ENCODE assay signal across 8 cellular contexts in genomic region chr22:44448271-44448780, GRCh38. TPM values are rescaled to one million over a fixed set of nuclear protein-coding genes. Genes with fewer than 3 reads are reported as not detected.
DNase-seq lines count a peak whose midpoint lies in the region; ATAC-seq and TF ChIP-seq lines count a peak whose summit lies in the region.

No MANE protein-coding gene starts in this region.

- no peak overlapping the region for H3K4me3 Mint-ChIP-seq in CD8-positive, alpha-beta T cell

- H3K27me3 ChIP-seq in ovary, result no peaks in the 10 kb centered on the region
- H3K27me3 ChIP-seq in CD8-positive, alpha-beta T cell (ENCODE audit: insufficient read depth, low read length), result no peaks in the 10 kb centered on the region

- POLR2A ChIA-PET in CD8-positive, alpha-beta T cell (lab: Charles Lee), result no interaction called here

- no peaks in the 10 kb centered on the region for H3K27me3 Mint-ChIP-seq in CD8-positive, alpha-beta T cell (ENCODE audit: low read depth)

- TF ChIP-seq CTCF in ovary (IDR thresholded peaks at IDR 0.05), result no peak
- TF ChIP-seq CTCF in CD8-positive, alpha-beta T cell (IDR thresholded peaks at IDR 0.05), result no peak

- no peak overlapping the region for H3K4me3 ChIP-seq in ovary
- H3K4me3 ChIP-seq in CD8-positive, alpha-beta T cell (ENCODE audit: low read depth, low read length), result no peak overlapping the region

- no peaks in the 10 kb centered on the region for H3K36me3 Mint-ChIP-seq in CD8-positive, alpha-beta T cell

- intact Hi-C loops in ovary (cut with DNase I), result no loop called here
- intact Hi-C loops in CD8-positive, alpha-beta T cell (cut with DNase I, micrococcal nuclease), result no loop called here

- H3K27ac ChIP-seq in ovary, result no peak overlapping the region
- H3K27ac ChIP-seq in CD8-positive, alpha-beta T cell (ENCODE audit: low read depth, low read length), result no peak overlapping the region

- H3K4me1 Mint-ChIP-seq in CD8-positive, alpha-beta T cell (ENCODE audit: low read depth), result no peaks in the 10 kb centered on the region

- 7 to 20% (median 8%) methylated on average over 14 of the region's 14 CpGs for WGBS in ovary, 3 donors

- ATAC-seq in HG02798 (IDR thresholded peaks at IDR 0.05; ENCODE audit: poor library complexity, unreplicated experiment), result no peak
- ATAC-seq in HG03520 (IDR thresholded peaks at IDR 0.05; ENCODE audit: unreplicated experiment), result no peak
- no peak for ATAC-seq in GM18502 (IDR thresholded peaks at IDR 0.05; ENCODE audit: poor library complexity, unreplicated experiment)
- no peak for ATAC-seq in CD8-positive, alpha-beta T cell

- no peak for TF ChIP-seq EP300 in ovary (IDR thresholded peaks at IDR 0.05)

- H3K9me3 ChIP-seq in ovary, result no peaks in the 10 kb centered on the region
- no peaks in the 10 kb centered on the region for H3K9me3 ChIP-seq in CD8-positive, alpha-beta T cell (ENCODE audit: low read length)

- peaks cover 4% of the 10 kb centered on the region for H3K9me3 Mint-ChIP-seq in CD8-positive, alpha-beta T cell

- no peak for TF ChIP-seq POLR2A in ovary (IDR thresholded peaks at IDR 0.05)

- peaks cover 2% of the 10 kb centered on the region for H3K4me1 ChIP-seq in ovary (ENCODE audit: insufficient read depth)
- no peaks in the 10 kb centered on the region for H3K4me1 ChIP-seq in CD8-positive, alpha-beta T cell (ENCODE audit: insufficient read depth, low read length)

- peak; percentile 54 for DNase-seq in COLO668 (lab: John Stamatoyannopoulos, UW; ENCODE audit: unreplicated experiment)
- peak; percentile 73 for DNase-seq in NCI-H2171 (lab: John Stamatoyannopoulos, UW)
- peak; percentile 95 for DNase-seq in fibroblast of gingiva (ENCODE audit: low read depth)
- DNase-seq in ovary, result peak; percentile 67 to 85 (median 77)
- DNase-seq in CD8-positive, alpha-beta T cell, result no peak

- no peaks in the 10 kb centered on the region for H3K36me3 ChIP-seq in ovary
- no peaks in the 10 kb centered on the region for H3K36me3 ChIP-seq in CD8-positive, alpha-beta T cell (ENCODE audit: insufficient read depth, low read length)

- CTCF ChIA-PET in CD8-positive, alpha-beta T cell (lab: Charles Lee), result no interaction called here

- no peak overlapping the region for H3K27ac Mint-ChIP-seq in CD8-positive, alpha-beta T cell

RNA-seq across cellular contexts. Expression of gene RTL6, which starts 49.7 kb away (rescaled TPM):
- total RNA-seq in ovary, result 10 to 100 TPM; 17.3 to 46.7 (median 37.9) TPM
- polyA plus RNA-seq in ovary, result 10 to 100 TPM; 14.8 to 22.3 TPM
- total RNA-seq in CD8-positive, alpha-beta T cell, result 10 to 100 TPM; 11.4 to 12.3 TPM

Comparison
In these comparisons a context has a peak if more than half of its experiments do, and no peak if none do; other contexts are left out.
1. DNase-seq: peak in COLO668 (single experiment), NCI-H2171 (single experiment), fibroblast of gingiva (single experiment) and ovary (5 of 5); none in CD8-positive, alpha-beta T cell (0 of 7).